Comparison of ENCODE assay signal across 24 cellular contexts in genomic region chr10:96687317-96688012, GRCh38. TPM values are rescaled to one million over a fixed set of nuclear protein-coding genes. Genes with fewer than 3 reads are reported as not detected.
DNase-seq lines count a peak whose midpoint lies in the region; ATAC-seq, FAIRE-seq and TF ChIP-seq lines count a peak whose summit lies in the region.
"Had no signal": no experiment of that assay in that cellular context is flagged by ENCODE, and none has a peak within 500 bp of the region (broad histone marks: within the 10 kb centered on the region; RNA-seq: fewer than 3 reads in every experiment).

No MANE protein-coding gene starts in this region.

- no peak overlapping the region for H3K4me3 Mint-ChIP-seq in activated T-helper 2 cell treated with anti-CD3 and anti-CD28 coated beads, Interferon-gamma antibody, Interleukin-2, Interleukin-4, amounts not matched to agents 10 μg/mL and 5 μg/mL and 100 μg/mL, durations not matched to agents 14 hours and 24 hours and 36 hours (ENCODE audit: low read depth)
- peak overlapping the region; percentile 28 for H3K4me3 Mint-ChIP-seq in natural killer cell treated with Interleukin-12 subunit alpha and Interleukin-12 subunit beta and Interleukin-15 and Interleukin-18, amount 100 ng/mL, for 72 hours
- H3K4me3 Mint-ChIP-seq: central memory CD8-positive, alpha-beta T cell; T-helper 17 cell had no signal

- TF ChIP-seq CTCF in MM.1S (IDR thresholded peaks at IDR 0.05; ENCODE audit: low read length) = no peak

- peaks cover 5 to 100% (median 100%) of the 10 kb centered on the region in 11 experiments; a peak in 19 of 22 replicates for H4K20me1 ChIP-seq in BLaER1 treated with 17β-estradiol and CSF1 and Interleukin-3, amounts not matched to agents 10 nM and 100 nM
- no peaks in the 10 kb centered on the region for H4K20me1 ChIP-seq in MM.1S (ENCODE audit: insufficient read depth, low read length)

- no peaks in the 10 kb centered on the region for H3K79me2 ChIP-seq in MM.1S (ENCODE audit: low read length)
- H3K79me2 ChIP-seq: hepatocyte, parathyroid adenoma had no signal

- H3K4me3 ChIP-seq in BLaER1 treated with 17β-estradiol and CSF1 and Interleukin-3, amounts not matched to agents 10 nM and 100 nM = no peak overlapping the region; a peak in 1 of 20 replicates
- H3K4me3 ChIP-seq in MM.1S (ENCODE audit: low read length) = no peak overlapping the region
- H3K4me3 ChIP-seq: ascending aorta, hepatocyte, PC-9, SJSA1 had no signal

- no peaks in the 10 kb centered on the region for H3K9me3 Mint-ChIP-seq in activated T-helper 2 cell treated with anti-CD3 and anti-CD28 coated beads, Interferon-gamma antibody, Interleukin-2, Interleukin-4, amounts not matched to agents 10 μg/mL and 5 μg/mL and 100 μg/mL, durations not matched to agents 14 hours and 24 hours and 36 hours
- H3K9me3 Mint-ChIP-seq in natural killer cell treated with Interleukin-12 subunit alpha and Interleukin-12 subunit beta and Interleukin-15 and Interleukin-18, amount 100 ng/mL, for 72 hours = peaks cover 10% of the 10 kb centered on the region
- H3K9me3 Mint-ChIP-seq: central memory CD8-positive, alpha-beta T cell; naive thymus-derived CD8-positive, alpha-beta T cell had no signal

- peaks cover 3% of the 10 kb centered on the region for H3K36me3 Mint-ChIP-seq in activated T-helper 2 cell treated with anti-CD3 and anti-CD28 coated beads, Interferon-gamma antibody, Interleukin-2, Interleukin-4, amounts not matched to agents 10 μg/mL and 5 μg/mL and 100 μg/mL, durations not matched to agents 14 hours and 24 hours and 36 hours (ENCODE audit: low read depth)
- H3K36me3 Mint-ChIP-seq in natural killer cell treated with Interleukin-12 subunit alpha and Interleukin-12 subunit beta and Interleukin-15 and Interleukin-18, amount 100 ng/mL, for 72 hours = peaks cover 21% of the 10 kb centered on the region
- H3K36me3 Mint-ChIP-seq: naive thymus-derived CD8-positive, alpha-beta T cell had no signal

- TF ChIP-seq POLR2A in GM12891 (IDR thresholded peaks at IDR 0.05; ENCODE audit: low read depth, low read length) = no peak

- H3K9me2 ChIP-seq in MM.1S (replicated peaks; ENCODE audit: insufficient read depth, low read length) = no peaks in the 10 kb centered on the region

- peaks cover 59 to 100% (median 85%) of the 10 kb centered on the region in 10 experiments for H3K4me1 ChIP-seq in BLaER1 treated with 17β-estradiol and CSF1 and Interleukin-3, amounts not matched to agents 10 nM and 100 nM
- H3K4me1 ChIP-seq in MM.1S (ENCODE audit: low read length) = no peaks in the 10 kb centered on the region
- H3K4me1 ChIP-seq: parathyroid adenoma had no signal

- H3K27ac Mint-ChIP-seq in activated T-helper 2 cell treated with anti-CD3 and anti-CD28 coated beads, Interferon-gamma antibody, Interleukin-2, Interleukin-4, amounts not matched to agents 10 μg/mL and 5 μg/mL and 100 μg/mL, durations not matched to agents 14 hours and 24 hours and 36 hours = peak overlapping the region; percentile 36
- H3K27ac Mint-ChIP-seq in natural killer cell treated with Interleukin-12 subunit alpha and Interleukin-12 subunit beta and Interleukin-15 and Interleukin-18, amount 100 ng/mL, for 72 hours = peak overlapping the region; percentile 62 to 65
- H3K27ac Mint-ChIP-seq: T-helper 17 cell had no signal

- H3K27me3 Mint-ChIP-seq in activated T-helper 2 cell treated with anti-CD3 and anti-CD28 coated beads, Interferon-gamma antibody, Interleukin-2, Interleukin-4, amounts not matched to agents 10 μg/mL and 5 μg/mL and 100 μg/mL, durations not matched to agents 14 hours and 24 hours and 36 hours (ENCODE audit: low read depth) = no peaks in the 10 kb centered on the region
- H3K27me3 Mint-ChIP-seq in natural killer cell treated with Interleukin-12 subunit alpha and Interleukin-12 subunit beta and Interleukin-15 and Interleukin-18, amount 100 ng/mL, for 72 hours = no peaks in the 10 kb centered on the region
- H3K27me3 Mint-ChIP-seq: central memory CD8-positive, alpha-beta T cell; T-helper 17 cell had no signal

- peak; percentile 91 for FAIRE-seq in GM12891 (lab: Jason Lieb, UNC)

- intact Hi-C loops in activated T-helper 2 cell treated with anti-CD3 and anti-CD28 coated beads, Interferon-gamma antibody, Interleukin-2, Interleukin-4, amounts not matched to agents 10 μg/mL and 5 μg/mL and 100 μg/mL, durations not matched to agents 14 hours and 24 hours and 36 hours (cut with micrococcal nuclease) = no loop called here

- peaks cover 45% of the 10 kb centered on the region for H3K4me1 Mint-ChIP-seq in activated T-helper 2 cell treated with anti-CD3 and anti-CD28 coated beads, Interferon-gamma antibody, Interleukin-2, Interleukin-4, amounts not matched to agents 10 μg/mL and 5 μg/mL and 100 μg/mL, durations not matched to agents 14 hours and 24 hours and 36 hours (ENCODE audit: low read depth)
- peaks cover 85 to 92% of the 10 kb centered on the region in 2 donors for H3K4me1 Mint-ChIP-seq in natural killer cell treated with Interleukin-12 subunit alpha and Interleukin-12 subunit beta and Interleukin-15 and Interleukin-18, amount 100 ng/mL, for 72 hours (ENCODE audit: low read depth in 2 of 2)

- no peak for DNase-seq in GM12891 (ENCODE audit: insufficient read length, low spot score)
- no peak for DNase-seq in activated T-helper 2 cell treated with anti-CD3 and anti-CD28 coated beads, Interferon-gamma antibody, Interleukin-2, Interleukin-4, amounts not matched to agents 10 μg/mL and 5 μg/mL and 100 μg/mL, durations not matched to agents 14 hours and 24 hours and 36 hours (ENCODE audit: low spot score)
- DNase-seq in natural killer cell treated with Interleukin-12 subunit alpha and Interleukin-12 subunit beta and Interleukin-15 and Interleukin-18, amount 100 ng/mL, for 72 hours (ENCODE audit: low spot score) = no peak
- no peak for DNase-seq in MM.1S
- DNase-seq in NCI-H1092 (lab: John Stamatoyannopoulos, UW) = no peak
- DNase-seq: activated CD4-positive, alpha-beta T cell treated with anti-CD3 and anti-CD28 coated beads, Interleukin-2, amount 50 U/mL, for 48 hours; activated naive CD4-positive, alpha-beta T cell treated with Interleukin-2 at 50 U/mL for 16 hours; DMS79 treated with DMSO at 0.1 percent for 48 hours; foreskin fibroblast; islet precursor cell; naive thymus-derived CD8-positive, alpha-beta T cell; NCI-H1092 treated with DMSO at 0.1 percent for 48 hours; NCI-H2081; PC-9; T-helper 17 cell had no signal

- peaks cover 0 to 1% (median 0%) of the 10 kb centered on the region in 11 experiments; a peak in 3 of 22 replicates for H3K9me3 ChIP-seq in BLaER1 treated with 17β-estradiol and CSF1 and Interleukin-3, amounts not matched to agents 10 nM and 100 nM (replicated peaks in 1 of 11)
- no peaks in the 10 kb centered on the region for H3K9me3 ChIP-seq in MM.1S (replicated peaks; ENCODE audit: insufficient read depth, low read length)
- H3K9me3 ChIP-seq: ascending aorta, SJSA1 had no signal

- H3K27ac ChIP-seq in BLaER1 treated with 17β-estradiol and CSF1 and Interleukin-3, amounts not matched to agents 10 nM and 100 nM = peak overlapping the region; percentile 6 to 65 (median 45); a peak in 17 of 22 replicates
- no peak overlapping the region for H3K27ac ChIP-seq in MM.1S (ENCODE audit: low read length)
- H3K27ac ChIP-seq: ascending aorta, hepatocyte, KMS-11, parathyroid adenoma, PC-9, SJSA1 had no signal

- no peaks in the 10 kb centered on the region for H3K27me3 ChIP-seq in BLaER1 treated with 17β-estradiol and CSF1 and Interleukin-3, amounts not matched to agents 10 nM and 100 nM
- H3K27me3 ChIP-seq in MM.1S (replicated peaks; ENCODE audit: insufficient read depth, low read length) = no peaks in the 10 kb centered on the region
- H3K27me3 ChIP-seq: ascending aorta, SJSA1 had no signal

- peaks cover 73 to 100% (median 93%) of the 10 kb centered on the region in 11 experiments for H3K36me3 ChIP-seq in BLaER1 treated with 17β-estradiol and CSF1 and Interleukin-3, amounts not matched to agents 10 nM and 100 nM
- no peaks in the 10 kb centered on the region for H3K36me3 ChIP-seq in MM.1S (replicated peaks; ENCODE audit: insufficient read depth, low read length)
- H3K36me3 ChIP-seq: ascending aorta, SJSA1 had no signal

- H3K9ac ChIP-seq in BLaER1 treated with 17β-estradiol and CSF1 and Interleukin-3, amounts not matched to agents 10 nM and 100 nM = peak overlapping the region in 6 of 11 experiments; percentile 9 to 30 (median 18); a peak in 5 of 22 replicates
- H3K9ac ChIP-seq in MM.1S (ENCODE audit: low read length) = no peak overlapping the region
- H3K9ac ChIP-seq: KMS-11, parathyroid adenoma had no signal

- no peak for ATAC-seq in natural killer cell treated with Interleukin-12 subunit alpha and Interleukin-12 subunit beta and Interleukin-15 and Interleukin-18, amount 100 ng/mL, for 72 hours
- no peak for ATAC-seq in HG02610 (IDR thresholded peaks at IDR 0.05; ENCODE audit: unreplicated experiment)
- ATAC-seq: naive thymus-derived CD8-positive, alpha-beta T cell; sciatic nerve; T-helper 17 cell had no signal

- no peaks in the 10 kb centered on the region for H3F3A ChIP-seq in MM.1S (ENCODE audit: insufficient read depth, low read length)

- H3K4me2 ChIP-seq in BLaER1 treated with 17β-estradiol and CSF1 and Interleukin-3, amounts not matched to agents 10 nM and 100 nM = peak overlapping the region; percentile 60 to 98 (median 83)
- no peak overlapping the region for H3K4me2 ChIP-seq in MM.1S (ENCODE audit: low read depth, low read length)
- H3K4me2 ChIP-seq: hepatocyte, KMS-11, PC-9 had no signal

- no peak overlapping the region for H2AFZ ChIP-seq in MM.1S (ENCODE audit: low read length)
- H2AFZ ChIP-seq: hepatocyte, parathyroid adenoma, PC-9 had no signal

TF ChIP-seq in GM12891, 5 proteins besides CTCF, POLR2A, EP300 and RAD21:
- no peak for TF ChIP-seq POLR2AphosphoS5 (IDR thresholded peaks at IDR 0.05; ENCODE audit: low read depth, low read length)
- no peak for TF ChIP-seq PAX5 (IDR thresholded peaks at IDR 0.05; ENCODE audit: insufficient read depth, low read length, severe bottlenecking)
- TF ChIP-seq TAF1 (IDR thresholded peaks at IDR 0.05; ENCODE audit: low read depth, low read length) = no peak
- TF ChIP-seq POU2F2 (IDR thresholded peaks at IDR 0.05; ENCODE audit: low read depth, low read length) = no peak
- no peak for TF ChIP-seq SPI1 (IDR thresholded peaks at IDR 0.05; ENCODE audit: low read depth, low read length)

RNA-seq across cellular contexts. Expression of gene PIK3AP1, which starts 32.8 kb away (rescaled TPM):
- polyA plus RNA-seq in GM12891 (2012; ENCODE audit: low read depth, missing spikeins) = 73.5 TPM
- total RNA-seq in activated T-helper 2 cell treated with anti-CD3 and anti-CD28 coated beads, Interferon-gamma antibody, Interleukin-2, Interleukin-4, amounts not matched to agents 10 μg/mL and 5 μg/mL and 100 μg/mL, durations not matched to agents 14 hours and 24 hours and 36 hours = 12.4 and 14.0 TPM in 2 replicates
- 100 to 1,000 TPM; 147 to 383 TPM for total RNA-seq in natural killer cell treated with Interleukin-12 subunit alpha and Interleukin-12 subunit beta and Interleukin-15 and Interleukin-18, amount 100 ng/mL, for 72 hours
